In genomic region chr9:135302329-135303279, GRCh38 we compare ENCODE assay signal across 17 cellular contexts.
DNase-seq lines count a peak whose midpoint lies in the region; TF ChIP-seq lines count a peak whose summit lies in the region.
"Had no signal": no experiment of that assay in that cellular context is flagged by ENCODE, and none has a peak within 500 bp of the region (broad histone marks: within the 10 kb centered on the region; RNA-seq: fewer than 3 reads in every experiment).

No MANE protein-coding gene starts in this region.

- H2BK15ac ChIP-seq in neuronal stem cell (ENCODE audit: low read length) = no peak overlapping the region

- no peaks in the 10 kb centered on the region for H3K79me2 ChIP-seq in mammary epithelial cell (ENCODE audit: insufficient read depth, low read length)

- H3K4me1 ChIP-seq in breast epithelium (no peaks in the 10 kb centered on the region), mammary epithelial cell (ENCODE audit: insufficient read depth, low read length) (no peaks in the 10 kb centered on the region), neuronal stem cell (ENCODE audit: control insufficient read depth in 2 of 2, insufficient read depth in 1 of 2, low read depth in 1 of 2, low read length in 2 of 2) (no peaks in the 10 kb centered on the region)
- H3K4me1 ChIP-seq: Peyer's patch had no signal

- no peaks in the 10 kb centered on the region for H4K20me1 ChIP-seq in mammary epithelial cell (ENCODE audit: insufficient read depth, low read length)

- TF ChIP-seq CTCF in breast epithelium (IDR thresholded peaks at IDR 0.05) (no peak), mammary epithelial cell (conservative IDR thresholded peaks at IDR 0.05 in 1 of 2, IDR thresholded peaks at IDR 0.05 in 1 of 2; ENCODE audit: extremely low read depth in 1 of 2, insufficient read depth in 1 of 2, low read depth in 1 of 2, low read length in 2 of 2) (no peak)

- no peak overlapping the region for H2BK12ac ChIP-seq in neuronal stem cell (ENCODE audit: low read length)

- CTCF ChIA-PET in mammary epithelial cell (lab: Charles Lee; ENCODE audit: low non-redundant PET) = interaction anchor here (0.6 kb wide), 1 partner anchor 290 kb away, joined by 4 read pairs; no protein-coding TSS in a partner anchor

- DNase-seq in breast epithelium (ENCODE audit: low spot score in 2 of 2) (no peak), mammary epithelial cell (no peak), neuronal stem cell (ENCODE audit: low spot score) (no peak), GM19240 (ENCODE audit: insufficient read length, low spot score) (no peak), DMS 273 (lab: John Stamatoyannopoulos, UW; ENCODE audit: unreplicated experiment) (no peak)
- DNase-seq in NK-92 treated with Interleukin-12 subunit alpha and Interleukin-12 subunit beta, amount 100 ng/mL, for 24 hours (lab: John Stamatoyannopoulos, UW) = no peak
- DNase-seq: ACHN; CD4-positive, alpha-beta T cell; DMS53; KBM-7; NCI-H1436 treated with DMSO at 0.1 percent for 48 hours; NCI-H2029 treated with DMSO at 0.1 percent for 48 hours; NCI-H2171 treated with DMSO at 0.1 percent for 48 hours; NCI-H510A treated with DMSO at 0.1 percent for 48 hours; Peyer's patch; SHP77 had no signal

- dilution Hi-C loops in mammary epithelial cell (cut with HindIII; ENCODE audit: low sequenced_read_pairs) = no loop called here

- in situ Hi-C loops in mammary epithelial cell (cut with MboI; ENCODE audit: low sequenced_read_pairs in 2 of 2) = no loop called here

- WGBS in mammary epithelial cell (ENCODE audit: low coverage, missing lambda C conversion rate) = 75% methylated on average over 23 of the region's 28 CpGs
- no CpG with 5 or more reads among the region's 28 CpGs for WGBS in neuronal stem cell (ENCODE audit: extremely low coverage in 2 of 2, insufficient read length in 2 of 2, insufficient replicate concordance in 1 of 2), 2 donors

- intact Hi-C loops in breast epithelium (cut with DNase I; ENCODE audit: low total_unique reads) = no loop called here
- intact Hi-C loops in mammary epithelial cell (cut with micrococcal nuclease) = no loop called here

- no peak overlapping the region for H3K9ac ChIP-seq in mammary epithelial cell (ENCODE audit: insufficient read depth, low read length)
- H3K9ac ChIP-seq in neuronal stem cell (ENCODE audit: low read depth, low read length, poor library complexity) = no peak overlapping the region

- H2AK5ac ChIP-seq in neuronal stem cell (ENCODE audit: low read depth, low read length) = peak overlapping the region; percentile 25

- H3K4me2 ChIP-seq in mammary epithelial cell (ENCODE audit: insufficient read depth, low read depth, low read length) = no peak overlapping the region
- H3K4me2 ChIP-seq in neuronal stem cell (ENCODE audit: insufficient read depth, low read length, poor library complexity, severe bottlenecking) = no peak overlapping the region

- H3K27ac ChIP-seq in breast epithelium = no peak overlapping the region
- no peak overlapping the region for H3K27ac ChIP-seq in mammary epithelial cell (ENCODE audit: insufficient read depth, low read depth, low read length)
- peak overlapping the region; percentile 35 for H3K27ac ChIP-seq in angular gyrus (ENCODE audit: low read depth, low read length)
- H3K27ac ChIP-seq in neuronal stem cell (replicated peaks; ENCODE audit: low read length) = no peak overlapping the region
- H3K27ac ChIP-seq: Peyer's patch had no signal

- no peak overlapping the region for H3K4ac ChIP-seq in neuronal stem cell (ENCODE audit: low read length)

- no peak for TF ChIP-seq POLR2A in breast epithelium (IDR thresholded peaks at IDR 0.05)

- no peak overlapping the region for H3K14ac ChIP-seq in neuronal stem cell (ENCODE audit: low read length)

- H3K9me3 ChIP-seq in breast epithelium (no peaks in the 10 kb centered on the region), mammary epithelial cell (replicated peaks; ENCODE audit: insufficient read depth, low read length) (peaks cover 38% of the 10 kb centered on the region), neuronal stem cell (replicated peaks in 1 of 2; ENCODE audit: control insufficient read depth in 2 of 2, insufficient read depth in 1 of 2, low read depth in 1 of 2, low read length in 2 of 2) (no peaks in the 10 kb centered on the region)
- H3K9me3 ChIP-seq: Peyer's patch had no signal

- H3K79me1 ChIP-seq in neuronal stem cell (ENCODE audit: low read depth, low read length) = no peaks in the 10 kb centered on the region

- H3K27me3 ChIP-seq in breast epithelium = peaks cover 0 to 61% of the 10 kb centered on the region in 2 donors
- no peaks in the 10 kb centered on the region for H3K27me3 ChIP-seq in mammary epithelial cell (ENCODE audit: insufficient read depth, low read length)
- peaks cover 0 to 57% (median 0%) of the 10 kb centered on the region in 3 experiments for H3K27me3 ChIP-seq in neuronal stem cell (ENCODE audit: control insufficient read depth in 3 of 3, insufficient read depth in 3 of 3, low read depth in 1 of 3, low read length in 3 of 3)
- H3K27me3 ChIP-seq: Peyer's patch had no signal

- no TSS peak for BruUV-seq in mammary epithelial cell (replicated peaks; lab: Mats Ljungman, UMichigan)

- no peak overlapping the region for H4K91ac ChIP-seq in neuronal stem cell (ENCODE audit: low read depth, low read length, poor library complexity)

- H3K4me3 ChIP-seq in breast epithelium = peak overlapping the region in 2 of 3 donors; percentile 33 to 52
- H3K4me3 ChIP-seq in mammary epithelial cell (replicated peaks in 1 of 3; ENCODE audit: insufficient read depth in 1 of 3, low read depth in 2 of 3, low read length in 3 of 3) = no peak overlapping the region
- no peak overlapping the region for H3K4me3 ChIP-seq in neuronal stem cell (ENCODE audit: low read length in 2 of 2)
- H3K4me3 ChIP-seq: Peyer's patch had no signal

- H2BK120ac ChIP-seq in neuronal stem cell (ENCODE audit: low read depth, low read length) = no peak overlapping the region

- no peaks in the 10 kb centered on the region for H3K36me3 ChIP-seq in breast epithelium
- no peaks in the 10 kb centered on the region for H3K36me3 ChIP-seq in mammary epithelial cell (ENCODE audit: insufficient read depth, low read length)
- H3K36me3 ChIP-seq in neuronal stem cell (replicated peaks in 1 of 2; ENCODE audit: control insufficient read depth in 2 of 2, insufficient read depth in 2 of 2, low read length in 2 of 2) = no peaks in the 10 kb centered on the region
- H3K36me3 ChIP-seq: Peyer's patch had no signal

- H2BK5ac ChIP-seq in neuronal stem cell (ENCODE audit: low read length) = no peak overlapping the region

- H2AFZ ChIP-seq in mammary epithelial cell (ENCODE audit: low read depth, low read length) (no peak overlapping the region), neuronal stem cell (ENCODE audit: low read length) (no peak overlapping the region)

- H3K23ac ChIP-seq in neuronal stem cell (ENCODE audit: low read depth, low read length, poor library complexity) = peak overlapping the region; percentile 62

- H4K8ac ChIP-seq in neuronal stem cell (ENCODE audit: low read depth, low read length) = no peak overlapping the region

- peak overlapping the region; percentile 11 for H3K18ac ChIP-seq in neuronal stem cell (ENCODE audit: low read length)

Comparison
In these comparisons a context has a peak if more than half of its experiments do, and no peak if none do; other contexts are left out.
1. H3K4me3 ChIP-seq: peak in breast epithelium (2 of 3); none in mammary epithelial cell (0 of 3) and neuronal stem cell (0 of 2).